Comparison of ENCODE assay signal across 1 cellular context in genomic region chr5:135400866-135401265, GRCh38.
TF ChIP-seq lines count a peak whose summit lies in the region.

No MANE protein-coding gene starts in this region.

TF ChIP-seq in SK-N-SH, 30 proteins besides CTCF, POLR2A, EP300 and RAD21 (continued from another document):
- no peak for TF ChIP-seq REST (IDR thresholded peaks at IDR 0.05; ENCODE audit: low read depth, low read length)
- TF ChIP-seq, protein P1, sequence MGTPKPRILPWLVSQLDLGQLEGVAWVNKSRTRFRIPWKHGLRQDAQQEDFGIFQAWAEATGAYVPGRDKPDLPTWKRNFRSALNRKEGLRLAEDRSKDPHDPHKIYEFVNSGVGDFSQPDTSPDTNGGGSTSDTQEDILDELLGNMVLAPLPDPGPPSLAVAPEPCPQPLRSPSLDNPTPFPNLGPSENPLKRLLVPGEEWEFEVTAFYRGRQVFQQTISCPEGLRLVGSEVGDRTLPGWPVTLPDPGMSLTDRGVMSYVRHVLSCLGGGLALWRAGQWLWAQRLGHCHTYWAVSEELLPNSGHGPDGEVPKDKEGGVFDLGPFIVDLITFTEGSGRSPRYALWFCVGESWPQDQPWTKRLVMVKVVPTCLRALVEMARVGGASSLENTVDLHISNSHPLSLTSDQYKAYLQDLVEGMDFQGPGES (IDR thresholded peaks at IDR 0.05; ENCODE audit: low read depth, low read length): no peak
- TF ChIP-seq PBX3 (IDR thresholded peaks at IDR 0.05): no peak
- TF ChIP-seq USF2 (IDR thresholded peaks at IDR 0.05; ENCODE audit: borderline replicate concordance, low read depth, low read length): no peak
- no peak for TF ChIP-seq ELF1 (IDR thresholded peaks at IDR 0.05)
- no peak for TF ChIP-seq EZH2phosphoT487 (IDR thresholded peaks at IDR 0.05; ENCODE audit: borderline replicate concordance, low read depth)
- TF ChIP-seq CHD2 (IDR thresholded peaks at IDR 0.05; ENCODE audit: low read length, partially characterized antibody): no peak
- no peak for TF ChIP-seq SMC3 (IDR thresholded peaks at IDR 0.05; ENCODE audit: low read depth, low read length)
- TF ChIP-seq TAF1 (IDR thresholded peaks at IDR 0.05; ENCODE audit: borderline replicate concordance, low read depth, low read length): no peak
- TF ChIP-seq, protein P2, sequence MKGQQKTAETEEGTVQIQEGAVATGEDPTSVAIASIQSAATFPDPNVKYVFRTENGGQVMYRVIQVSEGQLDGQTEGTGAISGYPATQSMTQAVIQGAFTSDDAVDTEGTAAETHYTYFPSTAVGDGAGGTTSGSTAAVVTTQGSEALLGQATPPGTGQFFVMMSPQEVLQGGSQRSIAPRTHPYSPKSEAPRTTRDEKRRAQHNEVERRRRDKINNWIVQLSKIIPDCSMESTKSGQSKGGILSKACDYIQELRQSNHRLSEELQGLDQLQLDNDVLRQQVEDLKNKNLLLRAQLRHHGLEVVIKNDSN (IDR thresholded peaks at IDR 0.05; ENCODE audit: borderline replicate concordance, low read depth): no peak
- no peak for TF ChIP-seq RCOR1 (IDR thresholded peaks at IDR 0.05; ENCODE audit: low read length)
- TF ChIP-seq, protein P3, sequence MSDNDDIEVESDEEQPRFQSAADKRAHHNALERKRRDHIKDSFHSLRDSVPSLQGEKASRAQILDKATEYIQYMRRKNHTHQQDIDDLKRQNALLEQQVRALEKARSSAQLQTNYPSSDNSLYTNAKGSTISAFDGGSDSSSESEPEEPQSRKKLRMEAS (IDR thresholded peaks at IDR 0.05; ENCODE audit: low read depth): no peak
